Comparison of ENCODE assay signal across 9 cellular contexts in genomic region chr10:51244739-51245138, GRCh38.
DNase-seq lines count a peak whose midpoint lies in the region; ATAC-seq and TF ChIP-seq lines count a peak whose summit lies in the region.
"Had no signal": no experiment of that assay in that cellular context is flagged by ENCODE, and none has a peak within 500 bp of the region (broad histone marks: within the 10 kb centered on the region; RNA-seq: fewer than 3 reads in every experiment).

No MANE protein-coding gene starts in this region.

- H3K9me3 Mint-ChIP-seq in WTC11 = no peaks in the 10 kb centered on the region
- H3K9me3 Mint-ChIP-seq: CD8-positive, alpha-beta T cell had no signal

- CTCF ChIA-PET in WTC11 (lab: Charles Lee) = no interaction called here

- H3K27ac ChIP-seq in heart left ventricle = peak overlapping the region; percentile 7 to 79 (median 54)
- H3K27ac ChIP-seq in osteoblast (ENCODE audit: low read depth, low read length) = peak overlapping the region; percentile 75

- peak; percentile 74 for DNase-seq in Daoy (ENCODE audit: low read depth)
- no peak for DNase-seq in WTC11 (ENCODE audit: low spot score)
- DNase-seq in heart left ventricle = no peak
- DNase-seq in osteoblast (ENCODE audit: insufficient read length, low spot score, missing footprints) = peak; percentile 74
- DNase-seq in activated CD8-positive, alpha-beta memory T cell treated with anti-CD3 and anti-CD28 coated beads for 24 hours = no peak
- no peak for DNase-seq in lower leg skin (ENCODE audit: low spot score in 2 of 2)
- no peak for DNase-seq in SKM-1 treated with dmso at 0.1 percent for 144 hours (lab: John Stamatoyannopoulos, UW; ENCODE audit: unreplicated experiment)
- DNase-seq: CD8-positive, alpha-beta T cell had no signal

- H3K27ac Mint-ChIP-seq in WTC11 = peak overlapping the region; percentile 96
- H3K27ac Mint-ChIP-seq: CD8-positive, alpha-beta T cell had no signal

- peak; percentile 94 for ATAC-seq in WTC11
- peak; percentile 55 to 87 (median 84) for ATAC-seq in heart left ventricle
- no peak for ATAC-seq in HG03045 (IDR thresholded peaks at IDR 0.05; ENCODE audit: unreplicated experiment)
- ATAC-seq: CD8-positive, alpha-beta T cell had no signal

- TF ChIP-seq CTCF in WTC11 (IDR thresholded peaks at IDR 0.05) (no peak), heart left ventricle (IDR thresholded peaks at IDR 0.05) (no peak), osteoblast (IDR thresholded peaks at IDR 0.05; ENCODE audit: extremely low read depth, low read depth, low read length) (no peak), lower leg skin (IDR thresholded peaks at IDR 0.05) (no peak)

- peak overlapping the region; percentile 43 for H3K4me3 Mint-ChIP-seq in WTC11
- H3K4me3 Mint-ChIP-seq: CD8-positive, alpha-beta T cell had no signal

- WGBS in heart left ventricle, 4 donors = 10 to 19% (median 14%) methylated on average over 4 of the region's 4 CpGs
- WGBS in lower leg skin, 2 donors = 26 to 33% methylated on average over 4 of the region's 4 CpGs

- H3K4me1 Mint-ChIP-seq in WTC11 = peaks cover 55% of the 10 kb centered on the region

- H2AFZ ChIP-seq in osteoblast (ENCODE audit: low read length) = no peak overlapping the region

- no peaks in the 10 kb centered on the region for H3K27me3 Mint-ChIP-seq in WTC11 (ENCODE audit: low read depth)

- H3K4me2 ChIP-seq in osteoblast (ENCODE audit: insufficient read depth, low read length) = peak overlapping the region; percentile 50

- no peaks in the 10 kb centered on the region for H3K36me3 ChIP-seq in heart left ventricle
- H3K36me3 ChIP-seq in osteoblast (ENCODE audit: insufficient read depth, low read length) = no peaks in the 10 kb centered on the region

- TF ChIP-seq POLR2A in heart left ventricle (IDR thresholded peaks at IDR 0.05) (no peak), lower leg skin (IDR thresholded peaks at IDR 0.05) (no peak)

- POLR2A ChIA-PET in WTC11 (lab: Charles Lee) = no interaction called here

- H3K4me3 ChIP-seq in heart left ventricle = peak overlapping the region in 6 of 12 donors; percentile 1 to 25 (median 10)
- H3K4me3 ChIP-seq in osteoblast (ENCODE audit: insufficient read depth, low read length) = no peak overlapping the region
- H3K4me3 ChIP-seq in lower leg skin (ENCODE audit: low read depth, poor library complexity, severe bottlenecking) = no peak overlapping the region

- no peaks in the 10 kb centered on the region for H3K27me3 ChIP-seq in heart left ventricle
- H3K27me3 ChIP-seq in osteoblast (ENCODE audit: insufficient read depth, low read length) = no peaks in the 10 kb centered on the region

- H3K4me1 ChIP-seq in heart left ventricle (peaks cover 0 to 57% (median 15%) of the 10 kb centered on the region in 12 donors), osteoblast (ENCODE audit: insufficient read depth, low read length) (peaks cover 14% of the 10 kb centered on the region)

- H3K36me3 Mint-ChIP-seq in WTC11 = no peaks in the 10 kb centered on the region
- H3K36me3 Mint-ChIP-seq: CD8-positive, alpha-beta T cell had no signal

- no peaks in the 10 kb centered on the region for H3K79me2 ChIP-seq in osteoblast (ENCODE audit: insufficient read depth, low read length)

- H4K20me1 ChIP-seq in osteoblast (ENCODE audit: insufficient read depth, low read length) = no peaks in the 10 kb centered on the region

- intact Hi-C loops in heart left ventricle (cut with DNase I) = loop anchor here in 2 of 10 donors (10.0 kb wide), 2 partner anchors 120 to 170 kb away; partner anchors contain the start of gene PRKG1 (in 1 of the 2)
- intact Hi-C loops in lower leg skin (cut with DNase I; ENCODE audit: low total_unique reads) = no loop called here

- H3K9me3 ChIP-seq in heart left ventricle = no peaks in the 10 kb centered on the region
- H3K9me3 ChIP-seq in osteoblast (ENCODE audit: low read depth, low read length) = no peaks in the 10 kb centered on the region

TF ChIP-seq in WTC11, 78 proteins besides CTCF, POLR2A, EP300 and RAD21:
- TF ChIP-seq ESRRA (CRISPR knock-in tag; IDR thresholded peaks at IDR 0.05; ENCODE audit: borderline replicate concordance) = no peak
- no peak for TF ChIP-seq GRHL2 (CRISPR knock-in tag; IDR thresholded peaks at IDR 0.05; ENCODE audit: insufficient replicate concordance, severe bottlenecking)
- TF ChIP-seq FOXP4 (CRISPR knock-in tag; IDR thresholded peaks at IDR 0.05) = no peak
- TF ChIP-seq ZBTB21 (CRISPR knock-in tag; IDR thresholded peaks at IDR 0.05; ENCODE audit: borderline replicate concordance) = no peak
- TF ChIP-seq ZNF219 (CRISPR knock-in tag; IDR thresholded peaks at IDR 0.05; ENCODE audit: borderline replicate concordance) = no peak
- TF ChIP-seq NFATC4 (CRISPR knock-in tag; IDR thresholded peaks at IDR 0.05) = no peak
- no peak for TF ChIP-seq MXD4 (CRISPR knock-in tag; IDR thresholded peaks at IDR 0.05; ENCODE audit: borderline replicate concordance)
- no peak for TF ChIP-seq FOXP1 (CRISPR knock-in tag; IDR thresholded peaks at IDR 0.05; ENCODE audit: borderline replicate concordance)
- TF ChIP-seq ERG (CRISPR knock-in tag; IDR thresholded peaks at IDR 0.05) = no peak
- no peak for TF ChIP-seq SP1 (CRISPR knock-in tag; conservative IDR thresholded peaks at IDR 0.05)
- no peak for TF ChIP-seq CBFB (CRISPR knock-in tag; IDR thresholded peaks at IDR 0.05; ENCODE audit: low read depth)
- TF ChIP-seq ATF2 (CRISPR knock-in tag; IDR thresholded peaks at IDR 0.05; ENCODE audit: borderline replicate concordance, low read depth) = no peak
- no peak for TF ChIP-seq MAX (CRISPR knock-in tag; IDR thresholded peaks at IDR 0.05)
- no peak for TF ChIP-seq TP53 (CRISPR knock-in tag; IDR thresholded peaks at IDR 0.05)
- TF ChIP-seq ATF3 (CRISPR knock-in tag; conservative IDR thresholded peaks at IDR 0.05) = no peak
- no peak for TF ChIP-seq ZNF423 (CRISPR knock-in tag; IDR thresholded peaks at IDR 0.05)
- no peak for TF ChIP-seq ZNF425 (CRISPR knock-in tag; conservative IDR thresholded peaks at IDR 0.05)

Comparison
In these comparisons a context has a peak if more than half of its experiments do, and no peak if none do; other contexts are left out.
1. DNase-seq: peak in Daoy (single experiment) and osteoblast (single experiment); none in WTC11 (single experiment), heart left ventricle (0 of 5), activated CD8-positive, alpha-beta memory T cell treated with anti-CD3 and anti-CD28 coated beads for 24 hours (single experiment), lower leg skin (0 of 2) and SKM-1 treated with dmso at 0.1 percent for 144 hours (single experiment).